In genomic region chr2:96888082-96889011, GRCh38 we compare ENCODE assay signal across 1 cellular context.
TF ChIP-seq lines count a peak whose summit lies in the region.

No MANE protein-coding gene starts in this region.

TF ChIP-seq in K562, 482 proteins besides CTCF, POLR2A, EP300 and RAD21:
- peak; percentile 31 for TF ChIP-seq WHSC1 (IDR thresholded peaks at IDR 0.05; ENCODE audit: low read length)
- 0 out of 2 replicates have a peak, but pooled peaks have one; percentile 52 for TF ChIP-seq KAT7 (CRISPR knock-in tag; IDR thresholded peaks at IDR 0.05; ENCODE audit: borderline replicate concordance)
- TF ChIP-seq, protein P1, sequence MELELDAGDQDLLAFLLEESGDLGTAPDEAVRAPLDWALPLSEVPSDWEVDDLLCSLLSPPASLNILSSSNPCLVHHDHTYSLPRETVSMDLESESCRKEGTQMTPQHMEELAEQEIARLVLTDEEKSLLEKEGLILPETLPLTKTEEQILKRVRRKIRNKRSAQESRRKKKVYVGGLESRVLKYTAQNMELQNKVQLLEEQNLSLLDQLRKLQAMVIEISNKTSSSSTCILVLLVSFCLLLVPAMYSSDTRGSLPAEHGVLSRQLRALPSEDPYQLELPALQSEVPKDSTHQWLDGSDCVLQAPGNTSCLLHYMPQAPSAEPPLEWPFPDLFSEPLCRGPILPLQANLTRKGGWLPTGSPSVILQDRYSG (tag; conservative IDR thresholded peaks at IDR 0.05; ENCODE audit: low read depth), result no peak
- peak; percentile 22 for TF ChIP-seq KDM5B (IDR thresholded peaks at IDR 0.05; ENCODE audit: insufficient replicate concordance, low read depth, low read length)
